In the genomic region with DNA sequence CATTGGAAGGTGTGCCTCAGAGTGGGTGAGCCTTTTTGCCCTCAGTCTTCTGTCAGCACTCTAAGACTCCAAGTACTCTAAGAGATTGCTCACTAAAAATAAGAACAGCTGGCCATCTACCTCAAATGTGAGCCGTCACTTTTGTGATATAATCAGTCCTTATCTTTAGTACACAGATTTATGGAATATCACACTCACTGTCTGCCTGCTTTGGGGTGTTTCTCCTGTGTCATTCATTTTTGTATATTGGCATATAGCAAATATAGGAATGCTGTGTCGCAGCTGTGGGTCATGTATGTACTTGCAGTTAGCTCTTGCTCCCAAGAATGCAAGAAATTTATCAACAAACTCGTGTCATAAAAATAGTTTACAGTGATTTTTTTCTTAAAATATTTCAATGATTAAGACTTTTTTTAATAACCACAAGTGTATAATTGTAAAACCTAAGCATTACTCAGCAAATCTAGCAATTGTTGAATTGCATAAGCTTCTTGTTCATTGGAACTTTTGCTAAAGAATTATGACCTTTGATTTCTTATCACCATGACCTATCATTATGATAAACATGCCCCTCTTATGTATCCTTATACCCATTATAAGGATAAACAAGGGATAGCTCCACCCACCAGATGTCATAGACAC, we compare ENCODE assay signal across 13 cellular contexts. TPM values are rescaled to one million over a fixed set of nuclear protein-coding genes. Genes with fewer than 3 reads are reported as not detected.
A peak's percentile ranks its signal among the peaks of the same experiment; 100 is the strongest.
DNase-seq lines count a peak whose midpoint lies in the region; ATAC-seq and TF ChIP-seq lines count a peak whose summit lies in the region.
"Had no signal": no experiment of that assay in that cellular context is flagged by ENCODE, and none has a peak within 500 bp of the region (broad histone marks: within the 10 kb centered on the region; RNA-seq: fewer than 3 reads in every experiment).

No MANE protein-coding gene starts in this region.

- peak overlapping the region; percentile 33 for H3K27ac ChIP-seq in RWPE2 (ENCODE audit: poor library complexity, severe bottlenecking)
- H3K27ac ChIP-seq in dorsolateral prefrontal cortex, result no peak overlapping the region

- H3K4me1 ChIP-seq in RWPE2 (ENCODE audit: insufficient read depth, poor library complexity, severe bottlenecking), result peaks cover 56% of the 10 kb centered on the region

- no peaks in the 10 kb centered on the region for H3K9me3 Mint-ChIP-seq in activated CD4-positive, alpha-beta T cell treated with anti-CD3 and anti-CD28 coated beads for 36 hours (ENCODE audit: low read depth)
- H3K9me3 Mint-ChIP-seq in osteocyte (ENCODE audit: unreplicated experiment), result no peaks in the 10 kb centered on the region
- H3K9me3 Mint-ChIP-seq: stimulated activated memory B cell treated with anti-CD40 and anti-IgM and Interleukin-4, amounts not matched to agents 10 μg/mL and 1 μg/mL and 100 μg/mL, for 72 hours had no signal

- peak; percentile 63 for ATAC-seq in activated CD4-positive, alpha-beta T cell treated with anti-CD3 and anti-CD28 coated beads for 36 hours
- ATAC-seq in RWPE2 (ENCODE audit: low read depth), result 0 out of 3 replicates have a peak, but pooled peaks have one; percentile 37
- ATAC-seq: stimulated activated memory B cell treated with anti-CD40 and anti-IgM and Interleukin-4, amounts not matched to agents 10 μg/mL and 1 μg/mL and 100 μg/mL, for 72 hours had no signal

- peaks cover 58% of the 10 kb centered on the region for H3K4me1 Mint-ChIP-seq in activated CD4-positive, alpha-beta T cell treated with anti-CD3 and anti-CD28 coated beads for 36 hours
- H3K4me1 Mint-ChIP-seq in osteocyte (ENCODE audit: unreplicated experiment), result peaks cover 41% of the 10 kb centered on the region

- intact Hi-C loops in activated CD4-positive, alpha-beta T cell treated with anti-CD3 and anti-CD28 coated beads for 36 hours (cut with DNase I, micrococcal nuclease), result no loop called here
- intact Hi-C loops in dorsolateral prefrontal cortex (cut with DNase I), result no loop called here

- peaks cover 52% of the 10 kb centered on the region for H3K36me3 ChIP-seq in RWPE2 (ENCODE audit: low read depth)

- CTCF ChIA-PET in activated CD4-positive, alpha-beta T cell treated with anti-CD3 and anti-CD28 coated beads for 36 hours (lab: Charles Lee), result interaction anchor here (0.8 to 0.9 kb wide), 3 partner anchors 8 to 17 kb away, joined by 3 to 5 read pairs (median 4); no protein-coding TSS in a partner anchor

- H3K4me3 ChIP-seq in RWPE2 (ENCODE audit: severe bottlenecking), result no peak overlapping the region
- no peak overlapping the region for H3K4me3 ChIP-seq in dorsolateral prefrontal cortex
- H3K4me3 ChIP-seq: MG63 had no signal

- no peaks in the 10 kb centered on the region for H3K27me3 Mint-ChIP-seq in activated CD4-positive, alpha-beta T cell treated with anti-CD3 and anti-CD28 coated beads for 36 hours
- no peaks in the 10 kb centered on the region for H3K27me3 Mint-ChIP-seq in osteocyte (ENCODE audit: unreplicated experiment)
- H3K27me3 Mint-ChIP-seq: stimulated activated memory B cell treated with anti-CD40 and anti-IgM and Interleukin-4, amounts not matched to agents 10 μg/mL and 1 μg/mL and 100 μg/mL, for 72 hours had no signal

- POLR2A ChIA-PET in activated CD4-positive, alpha-beta T cell treated with anti-CD3 and anti-CD28 coated beads for 36 hours (lab: Charles Lee), result interaction anchor here (0.8 to 1.6 kb wide), 4 partner anchors 15 to 20 kb away, joined by 3 to 5 read pairs (median 4); partner anchors contain the start of gene SETD5

- no peak overlapping the region for H3K4me3 Mint-ChIP-seq in activated CD4-positive, alpha-beta T cell treated with anti-CD3 and anti-CD28 coated beads for 36 hours
- H3K4me3 Mint-ChIP-seq in osteocyte (ENCODE audit: unreplicated experiment), result no peak overlapping the region
- H3K4me3 Mint-ChIP-seq: stimulated activated memory B cell treated with anti-CD40 and anti-IgM and Interleukin-4, amounts not matched to agents 10 μg/mL and 1 μg/mL and 100 μg/mL, for 72 hours had no signal

- peaks cover 22% of the 10 kb centered on the region for H3K36me3 Mint-ChIP-seq in activated CD4-positive, alpha-beta T cell treated with anti-CD3 and anti-CD28 coated beads for 36 hours (ENCODE audit: low read depth)
- peaks cover 9% of the 10 kb centered on the region for H3K36me3 Mint-ChIP-seq in osteocyte (ENCODE audit: unreplicated experiment)

- TF ChIP-seq CTCF in RWPE2 (IDR thresholded peaks at IDR 0.05; ENCODE audit: poor library complexity, severe bottlenecking) (no peak), osteocyte (IDR thresholded peaks at IDR 0.05) (no peak), dorsolateral prefrontal cortex (IDR thresholded peaks at IDR 0.05 in 54 of 56, conservative IDR thresholded peaks at IDR 0.05 in 2 of 56; ENCODE audit: low read depth in 1 of 56, partially characterized antibody in 56 of 56) (no peak)

- no peaks in the 10 kb centered on the region for H3K27me3 ChIP-seq in RWPE2 (ENCODE audit: insufficient read depth, poor library complexity, severe bottlenecking)
- H3K27me3 ChIP-seq in dorsolateral prefrontal cortex, result no peaks in the 10 kb centered on the region
- H3K27me3 ChIP-seq: MG63 had no signal

- DNase-seq in activated CD4-positive, alpha-beta T cell treated with anti-CD3 and anti-CD28 coated beads for 36 hours, result no peak
- no peak for DNase-seq in activated CD4-positive, alpha-beta T cell treated with anti-CD3 and anti-CD28 coated beads, Interleukin-2, amount 50 U/mL, for 48 hours
- no peak for DNase-seq in RWPE2 (ENCODE audit: low spot score)
- DNase-seq in fibroblast of peridontal ligament (ENCODE audit: extremely low read depth), result peak; percentile 20
- no peak for DNase-seq in osteocyte (ENCODE audit: extremely low spot score, unreplicated experiment)
- no peak for DNase-seq in NCI-H1105 treated with DMSO at 0.1 percent for 48 hours (lab: John Stamatoyannopoulos, UW)
- DNase-seq in dorsolateral prefrontal cortex, result no peak
- DNase-seq in DMS 273 (lab: John Stamatoyannopoulos, UW; ENCODE audit: unreplicated experiment), result no peak
- DNase-seq: activated CD4-positive, alpha-beta T cell treated with anti-CD3 and anti-CD28 coated beads for 1 hour; anterior cingulate cortex; MG63; NCI-H345 had no signal

- H3K27ac Mint-ChIP-seq in activated CD4-positive, alpha-beta T cell treated with anti-CD3 and anti-CD28 coated beads for 36 hours, result peak overlapping the region; percentile 44
- peak overlapping the region; percentile 23 for H3K27ac Mint-ChIP-seq in osteocyte (ENCODE audit: unreplicated experiment)
- H3K27ac Mint-ChIP-seq: stimulated activated memory B cell treated with anti-CD40 and anti-IgM and Interleukin-4, amounts not matched to agents 10 μg/mL and 1 μg/mL and 100 μg/mL, for 72 hours had no signal

- no peaks in the 10 kb centered on the region for H3K9me3 ChIP-seq in RWPE2 (ENCODE audit: severe bottlenecking)
- H3K9me3 ChIP-seq: MG63 had no signal

RNA-seq across cellular contexts. Expression of gene SETD5, which starts 18.8 kb away (rescaled TPM):
- 100 to 1,000 TPM; 115 to 148 TPM for total RNA-seq in activated CD4-positive, alpha-beta T cell treated with anti-CD3 and anti-CD28 coated beads for 36 hours
- total RNA-seq in osteocyte, result 154 and 161 TPM in 2 replicates
- 100 to 1,000 TPM; 112 to 213 (median 164) TPM for total RNA-seq in dorsolateral prefrontal cortex

RNA-seq across cellular contexts. Expression of gene THUMPD3, which starts 53.4 kb away (rescaled TPM):
- 10 to 100 TPM; 59.6 to 74.3 TPM for total RNA-seq in activated CD4-positive, alpha-beta T cell treated with anti-CD3 and anti-CD28 coated beads for 36 hours
- 43.2 and 45.4 TPM in 2 replicates for total RNA-seq in osteocyte
- total RNA-seq in dorsolateral prefrontal cortex, result 10 to 100 TPM; 25.3 to 57.4 (median 39.8) TPM
